In genomic region chr10:118551535-118552100, GRCh38 we compare ENCODE assay signal across 26 cellular contexts. TPM values are rescaled to one million over a fixed set of nuclear protein-coding genes. Genes with fewer than 3 reads are reported as not detected.
A peak's percentile ranks its signal among the peaks of the same experiment; 100 is the strongest.
DNase-seq lines count a peak whose midpoint lies in the region; ATAC-seq, FAIRE-seq and TF ChIP-seq lines count a peak whose summit lies in the region.
"Had no signal": no experiment of that assay in that cellular context is flagged by ENCODE, and none has a peak within 500 bp of the region (broad histone marks: within the 10 kb centered on the region; RNA-seq: fewer than 3 reads in every experiment).

No MANE protein-coding gene starts in this region.

- no peak overlapping the region for H3K27ac ChIP-seq in right atrium auricular region

- H3K4me3 ChIP-seq in right atrium auricular region (no peak overlapping the region), bronchial epithelial cell (ENCODE audit: low read depth, low read length) (no peak overlapping the region)

- no peak for TF ChIP-seq CTCF in right atrium auricular region (IDR thresholded peaks at IDR 0.05)
- TF ChIP-seq CTCF in bronchial epithelial cell (IDR thresholded peaks at IDR 0.05; ENCODE audit: insufficient read depth, low read length, severe bottlenecking): no peak
- TF ChIP-seq CTCF in GM20000 (IDR thresholded peaks at IDR 0.05; ENCODE audit: extremely low read depth, missing control alignments): no peak

- no peaks in the 10 kb centered on the region for H3K36me3 ChIP-seq in right atrium auricular region
- no peaks in the 10 kb centered on the region for H3K36me3 ChIP-seq in bronchial epithelial cell (ENCODE audit: control insufficient read depth, insufficient read depth, low read length)

- no peaks in the 10 kb centered on the region for H3K27me3 ChIP-seq in right atrium auricular region
- peaks cover 3% of the 10 kb centered on the region for H3K27me3 ChIP-seq in bronchial epithelial cell (ENCODE audit: control insufficient read depth, insufficient read depth, low read length)

- intact Hi-C loops in Right ventricle myocardium inferior (cut with DNase I): no loop called here

- DNase-seq in right atrium auricular region (ENCODE audit: low spot score): peak; percentile 28
- no peak for DNase-seq in Right ventricle myocardium inferior (ENCODE audit: missing footprints)
- DNase-seq in NOMO-1 treated with dmso at 0.1 percent for 144 hours (lab: John Stamatoyannopoulos, UW; ENCODE audit: unreplicated experiment): peak; percentile 49
- DNase-seq in bronchial epithelial cell (ENCODE audit: low read depth): no peak
- DNase-seq in GM19240 (ENCODE audit: insufficient read length, low spot score): no peak
- DNase-seq in GM20000 (ENCODE audit: low spot score): no peak
- DNase-seq: Caco-2; CD4-positive, CD25-positive, alpha-beta regulatory T cell; DMS153; HFFc6; Karpas-422; MM.1S; NCI-H1436; NCI-H2029 treated with DMSO at 0.1 percent for 48 hours; NCI-H2171 treated with DMSO at 0.1 percent for 48 hours; NCI-H748 treated with DMSO at 0.1 percent for 48 hours; SHP77 treated with DMSO at 0.1 percent for 48 hours; SW 1271 had no signal

- ATAC-seq in Right ventricle myocardium inferior (no peak), HG03045 (IDR thresholded peaks at IDR 0.05; ENCODE audit: unreplicated experiment) (no peak), HG02870 (IDR thresholded peaks at IDR 0.05; ENCODE audit: unreplicated experiment) (no peak)

- no peaks in the 10 kb centered on the region for H3K4me1 ChIP-seq in right atrium auricular region
- H3K4me1 ChIP-seq: Caco-2 had no signal

- no peaks in the 10 kb centered on the region for H3K9me3 ChIP-seq in right atrium auricular region
- H3K9me3 ChIP-seq: Caco-2 had no signal

- peak; percentile 79 for FAIRE-seq in bronchial epithelial cell (lab: Jason Lieb, UNC)
- FAIRE-seq: A204.1, GM12892, RCC 7860 had no signal

RNA-seq across cellular contexts. Expression of gene PRLHR, which starts 43.8 kb away (rescaled TPM):
- not detected for total RNA-seq in right atrium auricular region
- total RNA-seq in Right ventricle myocardium inferior: not detected
- not detected in 2 replicates for total RNA-seq in bronchial epithelial cell
- total RNA-seq: Caco-2; CD4-positive, CD25-positive, alpha-beta regulatory T cell; H4; HFFc6; HT-29; NCI-H460 had no signal

Comparison
In these comparisons a context has a peak if more than half of its experiments do, and no peak if none do; other contexts are left out.
1. DNase-seq: peak in right atrium auricular region (single experiment) and NOMO-1 treated with dmso at 0.1 percent for 144 hours (single experiment); none in Right ventricle myocardium inferior (single experiment), bronchial epithelial cell (single experiment), GM19240 (single experiment) and GM20000 (single experiment).